In the genomic region with DNA sequence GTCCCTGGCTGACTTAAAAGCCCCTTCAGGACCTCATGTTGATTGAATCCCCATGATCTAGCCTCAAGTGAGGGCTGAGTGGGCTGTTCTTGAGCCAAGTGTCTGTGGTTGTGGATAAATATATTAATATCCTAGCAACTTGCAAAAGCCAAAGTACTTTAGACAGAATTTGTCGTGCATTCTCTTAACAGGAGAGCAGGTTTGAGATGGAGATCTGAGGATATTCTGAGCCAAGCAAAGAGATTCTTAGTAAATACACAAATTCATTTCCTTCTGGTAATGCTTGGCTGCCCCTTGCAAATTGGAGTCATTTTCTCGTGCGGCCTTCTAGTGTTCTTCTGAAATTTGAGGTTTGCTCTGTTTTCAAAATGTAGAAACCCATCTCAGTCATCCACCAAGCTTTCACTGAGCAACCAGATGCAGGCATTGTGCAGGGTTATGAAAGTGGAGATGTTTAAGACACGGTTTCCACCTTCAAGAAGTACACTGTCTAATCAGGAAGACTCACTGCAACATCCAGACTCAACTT, we compare ENCODE assay signal across 8 cellular contexts.
A peak's percentile ranks its signal among the peaks of the same experiment; 100 is the strongest.
DNase-seq lines count a peak whose midpoint lies in the region; ATAC-seq and TF ChIP-seq lines count a peak whose summit lies in the region.

No MANE protein-coding gene starts in this region.

- peak overlapping the region; percentile 4; the same call in 1 of the 2 replicates for H2AFZ ChIP-seq in PC-3 (ENCODE audit: low read length)

- CTCF ChIA-PET in PC-3 (lab: Charles Lee): no interaction called here

- H3K27me3 ChIP-seq in PC-3 (ENCODE audit: low read length): no peaks in the 10 kb centered on the region

- intact Hi-C loops in PC-3 (cut with micrococcal nuclease) (loop anchor here (10.0 kb wide), 1 partner anchor 241 kb away; a partner anchor contains a TSS), sciatic nerve (cut with DNase I) (no loop called here)

- H3K79me2 ChIP-seq in PC-3 (ENCODE audit: low read length): no peaks in the 10 kb centered on the region

- DNase-seq in PC-3: no peak
- no peak for DNase-seq in sciatic nerve (ENCODE audit: low spot score)
- no peak for DNase-seq in AG08396 (ENCODE audit: low spot score)
- DNase-seq in SKM-1 (lab: John Stamatoyannopoulos, UW; ENCODE audit: unreplicated experiment): no peak
- DNase-seq in effector CD8-positive, alpha-beta T cell (lab: John Stamatoyannopoulos, UW): no peak
- no peak for DNase-seq in LoVo (ENCODE audit: low spot score)

- no peaks in the 10 kb centered on the region for H3K9me2 ChIP-seq in PC-3 (replicated peaks; ENCODE audit: low read length)

- no peak for TF ChIP-seq CTCF in PC-3 (conservative IDR thresholded peaks at IDR 0.05; ENCODE audit: low read depth, low read length)

- POLR2A ChIA-PET in PC-3 (lab: Charles Lee; ENCODE audit: unreplicated experiment): no interaction called here

- ATAC-seq in GM18867 (IDR thresholded peaks at IDR 0.05; ENCODE audit: unreplicated experiment) (peak; percentile 88), HG02588 (IDR thresholded peaks at IDR 0.05; ENCODE audit: unreplicated experiment) (peak; percentile 87), PC-3 (no peak), sciatic nerve (peak; percentile 67)

- no peak overlapping the region for H3K4me3 ChIP-seq in PC-3 (ENCODE audit: low read length)

- no peaks in the 10 kb centered on the region for H3K9me3 ChIP-seq in PC-3 (ENCODE audit: low read length)

- peaks cover 37% of the 10 kb centered on the region for H3K4me1 ChIP-seq in PC-3 (ENCODE audit: insufficient read depth, low read length)

- H3K36me3 ChIP-seq in PC-3 (ENCODE audit: low read depth, low read length): no peaks in the 10 kb centered on the region

- H3F3A ChIP-seq in PC-3 (ENCODE audit: low read length, unreplicated experiment): no peaks in the 10 kb centered on the region

- no peak overlapping the region for H3K4me2 ChIP-seq in PC-3 (ENCODE audit: low read length)

- BruUV-seq in PC-3 (replicated peaks; lab: Mats Ljungman, UMichigan): no TSS peak

- H4K20me1 ChIP-seq in PC-3 (ENCODE audit: low read length): no peaks in the 10 kb centered on the region

- H3K9ac ChIP-seq in PC-3 (ENCODE audit: low read length): no peak overlapping the region

- peak overlapping the region; percentile 49 for H3K27ac ChIP-seq in PC-3 (ENCODE audit: low read length)
